Comparison of ENCODE assay signal across 1 cellular context in the genomic region with DNA sequence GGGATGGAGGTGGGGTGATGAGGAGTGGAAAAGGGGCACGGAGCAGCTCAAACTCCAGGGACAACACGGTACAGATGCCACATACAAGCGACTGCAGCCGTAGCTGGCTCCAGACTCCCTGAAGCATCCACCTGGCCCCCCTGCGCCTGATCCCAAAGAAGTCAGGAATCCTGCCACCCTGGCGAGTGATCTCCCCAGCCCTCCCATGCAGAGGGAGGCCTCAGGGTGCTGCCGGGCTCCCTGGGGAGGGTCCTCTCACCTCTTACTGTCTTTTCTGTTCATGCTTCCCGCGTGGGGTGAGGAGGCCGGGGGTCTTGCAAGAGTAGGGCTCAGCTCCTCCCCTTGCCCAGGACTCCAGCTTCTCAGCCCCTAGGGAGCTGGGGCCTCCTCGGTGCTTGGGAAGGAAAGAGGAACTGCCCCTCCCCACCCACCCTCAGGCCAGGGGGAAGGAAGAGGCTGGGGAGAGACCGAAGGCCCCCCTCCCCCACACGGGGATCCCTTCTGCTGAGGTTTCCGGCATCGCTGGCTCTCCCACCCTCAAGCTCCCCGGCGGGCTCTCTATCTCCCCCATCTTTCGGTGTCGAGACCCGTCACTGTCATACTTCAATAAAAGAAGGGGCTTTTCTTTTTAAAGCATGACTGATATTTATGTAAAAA.
TF ChIP-seq lines count a peak whose summit lies in the region.

A gene with protein sequence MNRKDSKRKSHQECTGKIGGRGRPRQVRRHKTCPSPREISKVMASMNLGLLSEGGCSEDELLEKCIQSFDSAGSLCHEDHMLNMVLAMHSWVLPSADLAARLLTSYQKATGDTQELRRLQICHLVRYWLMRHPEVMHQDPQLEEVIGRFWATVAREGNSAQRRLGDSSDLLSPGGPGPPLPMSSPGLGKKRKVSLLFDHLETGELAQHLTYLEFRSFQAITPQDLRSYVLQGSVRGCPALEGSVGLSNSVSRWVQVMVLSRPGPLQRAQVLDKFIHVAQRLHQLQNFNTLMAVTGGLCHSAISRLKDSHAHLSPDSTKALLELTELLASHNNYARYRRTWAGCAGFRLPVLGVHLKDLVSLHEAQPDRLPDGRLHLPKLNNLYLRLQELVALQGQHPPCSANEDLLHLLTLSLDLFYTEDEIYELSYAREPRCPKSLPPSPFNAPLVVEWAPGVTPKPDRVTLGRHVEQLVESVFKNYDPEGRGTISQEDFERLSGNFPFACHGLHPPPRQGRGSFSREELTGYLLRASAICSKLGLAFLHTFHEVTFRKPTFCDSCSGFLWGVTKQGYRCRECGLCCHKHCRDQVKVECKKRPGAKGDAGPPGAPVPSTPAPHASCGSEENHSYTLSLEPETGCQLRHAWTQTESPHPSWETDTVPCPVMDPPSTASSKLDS (minus strand): TSS at position 410 of the 657 bp plus-strand sequence. CDS start 128 bp downstream, at position 282.

TF ChIP-seq in GM12878, 131 proteins besides CTCF, POLR2A, EP300 and RAD21 (continues in another document):
- TF ChIP-seq CREM (IDR thresholded peaks at IDR 0.05; ENCODE audit: low read depth): no peak
- no peak for TF ChIP-seq GATAD2B (conservative IDR thresholded peaks at IDR 0.05; ENCODE audit: low read depth)
- TF ChIP-seq, protein P1, sequence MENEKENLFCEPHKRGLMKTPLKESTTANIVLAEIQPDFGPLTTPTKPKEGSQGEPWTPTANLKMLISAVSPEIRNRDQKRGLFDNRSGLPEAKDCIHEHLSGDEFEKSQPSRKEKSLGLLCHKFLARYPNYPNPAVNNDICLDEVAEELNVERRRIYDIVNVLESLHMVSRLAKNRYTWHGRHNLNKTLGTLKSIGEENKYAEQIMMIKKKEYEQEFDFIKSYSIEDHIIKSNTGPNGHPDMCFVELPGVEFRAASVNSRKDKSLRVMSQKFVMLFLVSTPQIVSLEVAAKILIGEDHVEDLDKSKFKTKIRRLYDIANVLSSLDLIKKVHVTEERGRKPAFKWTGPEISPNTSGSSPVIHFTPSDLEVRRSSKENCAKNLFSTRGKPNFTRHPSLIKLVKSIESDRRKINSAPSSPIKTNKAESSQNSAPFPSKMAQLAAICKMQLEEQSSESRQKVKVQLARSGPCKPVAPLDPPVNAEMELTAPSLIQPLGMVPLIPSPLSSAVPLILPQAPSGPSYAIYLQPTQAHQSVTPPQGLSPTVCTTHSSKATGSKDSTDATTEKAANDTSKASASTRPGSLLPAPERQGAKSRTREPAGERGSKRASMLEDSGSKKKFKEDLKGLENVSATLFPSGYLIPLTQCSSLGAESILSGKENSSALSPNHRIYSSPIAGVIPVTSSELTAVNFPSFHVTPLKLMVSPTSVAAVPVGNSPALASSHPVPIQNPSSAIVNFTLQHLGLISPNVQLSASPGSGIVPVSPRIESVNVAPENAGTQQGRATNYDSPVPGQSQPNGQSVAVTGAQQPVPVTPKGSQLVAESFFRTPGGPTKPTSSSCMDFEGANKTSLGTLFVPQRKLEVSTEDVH (IDR thresholded peaks at IDR 0.05; ENCODE audit: low read depth, partially characterized antibody): no peak
- TF ChIP-seq CREB1 (IDR thresholded peaks at IDR 0.05; ENCODE audit: low read depth): no peak
- peak in 1 of 2 experiments; percentile 37; a peak in 1 of 3 replicates for TF ChIP-seq EGR1 (IDR thresholded peaks at IDR 0.05; ENCODE audit: borderline replicate concordance in 1 of 2, low read depth in 2 of 2, low read length in 2 of 2)
- TF ChIP-seq TCF12 (IDR thresholded peaks at IDR 0.05; ENCODE audit: low read depth, low read length): 0 out of 2 replicates have a peak, but pooled peaks have one; percentile 28
- TF ChIP-seq NR2C1 (IDR thresholded peaks at IDR 0.05): no peak
- no peak for TF ChIP-seq DPF2 (IDR thresholded peaks at IDR 0.05)
- TF ChIP-seq, protein P2, sequence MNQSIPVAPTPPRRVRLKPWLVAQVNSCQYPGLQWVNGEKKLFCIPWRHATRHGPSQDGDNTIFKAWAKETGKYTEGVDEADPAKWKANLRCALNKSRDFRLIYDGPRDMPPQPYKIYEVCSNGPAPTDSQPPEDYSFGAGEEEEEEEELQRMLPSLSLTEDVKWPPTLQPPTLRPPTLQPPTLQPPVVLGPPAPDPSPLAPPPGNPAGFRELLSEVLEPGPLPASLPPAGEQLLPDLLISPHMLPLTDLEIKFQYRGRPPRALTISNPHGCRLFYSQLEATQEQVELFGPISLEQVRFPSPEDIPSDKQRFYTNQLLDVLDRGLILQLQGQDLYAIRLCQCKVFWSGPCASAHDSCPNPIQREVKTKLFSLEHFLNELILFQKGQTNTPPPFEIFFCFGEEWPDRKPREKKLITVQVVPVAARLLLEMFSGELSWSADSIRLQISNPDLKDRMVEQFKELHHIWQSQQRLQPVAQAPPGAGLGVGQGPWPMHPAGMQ (IDR thresholded peaks at IDR 0.05; ENCODE audit: borderline replicate concordance): no peak
- no peak for TF ChIP-seq MYB (IDR thresholded peaks at IDR 0.05; ENCODE audit: borderline replicate concordance, low read depth, low read length)
- TF ChIP-seq PAX8 (IDR thresholded peaks at IDR 0.05): no peak
- TF ChIP-seq EED (IDR thresholded peaks at IDR 0.05; ENCODE audit: low read depth): peak; percentile 35; the same call in 1 of the 2 replicates
- peak; percentile 19; the same call in 1 of the 2 replicates for TF ChIP-seq YY1 (IDR thresholded peaks at IDR 0.05; ENCODE audit: low read depth, low read length)
- TF ChIP-seq GABPA (IDR thresholded peaks at IDR 0.05; ENCODE audit: low read depth): no peak
- TF ChIP-seq WRNIP1 (IDR thresholded peaks at IDR 0.05; ENCODE audit: borderline replicate concordance, low read depth, low read length): no peak
- TF ChIP-seq MEF2B (IDR thresholded peaks at IDR 0.05; ENCODE audit: partially characterized antibody, poor library complexity, severe bottlenecking): peak; percentile 50
- no peak for TF ChIP-seq HDAC2 (IDR thresholded peaks at IDR 0.05)
- TF ChIP-seq CEBPZ (IDR thresholded peaks at IDR 0.05; ENCODE audit: low read depth, low read length): no peak
- TF ChIP-seq LARP7 (IDR thresholded peaks at IDR 0.05): no peak
- TF ChIP-seq, protein P3, sequence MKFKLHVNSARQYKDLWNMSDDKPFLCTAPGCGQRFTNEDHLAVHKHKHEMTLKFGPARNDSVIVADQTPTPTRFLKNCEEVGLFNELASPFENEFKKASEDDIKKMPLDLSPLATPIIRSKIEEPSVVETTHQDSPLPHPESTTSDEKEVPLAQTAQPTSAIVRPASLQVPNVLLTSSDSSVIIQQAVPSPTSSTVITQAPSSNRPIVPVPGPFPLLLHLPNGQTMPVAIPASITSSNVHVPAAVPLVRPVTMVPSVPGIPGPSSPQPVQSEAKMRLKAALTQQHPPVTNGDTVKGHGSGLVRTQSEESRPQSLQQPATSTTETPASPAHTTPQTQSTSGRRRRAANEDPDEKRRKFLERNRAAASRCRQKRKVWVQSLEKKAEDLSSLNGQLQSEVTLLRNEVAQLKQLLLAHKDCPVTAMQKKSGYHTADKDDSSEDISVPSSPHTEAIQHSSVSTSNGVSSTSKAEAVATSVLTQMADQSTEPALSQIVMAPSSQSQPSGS (IDR thresholded peaks at IDR 0.05; ENCODE audit: low read length): no peak
- no peak for TF ChIP-seq MTA2 (IDR thresholded peaks at IDR 0.05; ENCODE audit: low read depth)
- no peak for TF ChIP-seq NR2C2 (IDR thresholded peaks at IDR 0.05; ENCODE audit: borderline replicate concordance, control insufficient read depth, insufficient read length, low read depth)
- no peak for TF ChIP-seq PML (IDR thresholded peaks at IDR 0.05; ENCODE audit: low read length)
- no peak for TF ChIP-seq SUPT20H (IDR thresholded peaks at IDR 0.05; ENCODE audit: borderline replicate concordance, control insufficient read depth, low read depth, low read length)
- TF ChIP-seq, protein P4, sequence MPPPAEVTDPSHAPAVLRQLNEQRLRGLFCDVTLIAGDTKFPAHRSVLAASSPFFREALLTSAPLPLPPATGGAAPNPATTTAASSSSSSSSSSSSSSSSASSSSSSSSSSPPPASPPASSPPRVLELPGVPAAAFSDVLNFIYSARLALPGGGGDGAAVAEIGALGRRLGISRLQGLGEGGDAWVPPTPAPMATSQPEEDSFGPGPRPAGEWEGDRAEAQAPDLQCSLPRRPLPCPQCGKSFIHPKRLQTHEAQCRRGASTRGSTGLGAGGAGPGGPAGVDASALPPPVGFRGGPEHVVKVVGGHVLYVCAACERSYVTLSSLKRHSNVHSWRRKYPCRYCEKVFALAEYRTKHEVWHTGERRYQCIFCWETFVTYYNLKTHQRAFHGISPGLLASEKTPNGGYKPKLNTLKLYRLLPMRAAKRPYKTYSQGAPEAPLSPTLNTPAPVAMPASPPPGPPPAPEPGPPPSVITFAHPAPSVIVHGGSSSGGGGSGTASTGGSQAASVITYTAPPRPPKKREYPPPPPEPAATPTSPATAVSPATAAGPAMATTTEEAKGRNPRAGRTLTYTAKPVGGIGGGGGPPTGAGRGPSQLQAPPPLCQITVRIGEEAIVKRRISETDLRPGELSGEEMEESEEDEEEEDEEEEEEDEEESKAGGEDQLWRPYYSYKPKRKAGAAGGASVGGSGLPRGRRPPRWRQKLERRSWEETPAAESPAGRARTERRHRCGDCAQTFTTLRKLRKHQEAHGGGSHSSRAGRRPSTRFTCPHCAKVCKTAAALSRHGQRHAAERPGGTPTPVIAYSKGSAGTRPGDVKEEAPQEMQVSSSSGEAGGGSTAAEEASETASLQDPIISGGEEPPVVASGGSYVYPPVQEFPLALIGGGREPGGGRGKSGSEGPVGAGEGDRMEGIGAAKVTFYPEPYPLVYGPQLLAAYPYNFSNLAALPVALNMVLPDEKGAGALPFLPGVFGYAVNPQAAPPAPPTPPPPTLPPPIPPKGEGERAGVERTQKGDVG (CRISPR knock-in tag; IDR thresholded peaks at IDR 0.05): no peak
- TF ChIP-seq KAT2A (conservative IDR thresholded peaks at IDR 0.05; ENCODE audit: control insufficient read depth, low read depth, low read length): no peak
- TF ChIP-seq ETV6 (conservative IDR thresholded peaks at IDR 0.05 in 1 of 2, IDR thresholded peaks at IDR 0.05 in 1 of 2; ENCODE audit: borderline replicate concordance in 1 of 2, low read depth in 1 of 2): 0 out of 4 replicates have a peak, but pooled peaks of 1 of the 2 experiments have one; percentile 16
- TF ChIP-seq FOXK2 (IDR thresholded peaks at IDR 0.05): no peak
- no peak for TF ChIP-seq ZZZ3 (IDR thresholded peaks at IDR 0.05; ENCODE audit: control insufficient read depth, insufficient read length, low read depth)
- TF ChIP-seq MAX (IDR thresholded peaks at IDR 0.05; ENCODE audit: low read depth, low read length): no peak
- TF ChIP-seq PBX3 (IDR thresholded peaks at IDR 0.05; ENCODE audit: insufficient replicate concordance, low read depth, low read length): no peak
- TF ChIP-seq SKIL (IDR thresholded peaks at IDR 0.05; ENCODE audit: low read depth, poor library complexity, severe bottlenecking): no peak
- TF ChIP-seq SIX5 (IDR thresholded peaks at IDR 0.05; ENCODE audit: low read depth, low read length, severe bottlenecking): no peak
- no peak for TF ChIP-seq POU2F2 (IDR thresholded peaks at IDR 0.05; ENCODE audit: borderline replicate concordance, low read depth, low read length)
